ENCODE assay signal across 1 cellular context in the genomic region with DNA sequence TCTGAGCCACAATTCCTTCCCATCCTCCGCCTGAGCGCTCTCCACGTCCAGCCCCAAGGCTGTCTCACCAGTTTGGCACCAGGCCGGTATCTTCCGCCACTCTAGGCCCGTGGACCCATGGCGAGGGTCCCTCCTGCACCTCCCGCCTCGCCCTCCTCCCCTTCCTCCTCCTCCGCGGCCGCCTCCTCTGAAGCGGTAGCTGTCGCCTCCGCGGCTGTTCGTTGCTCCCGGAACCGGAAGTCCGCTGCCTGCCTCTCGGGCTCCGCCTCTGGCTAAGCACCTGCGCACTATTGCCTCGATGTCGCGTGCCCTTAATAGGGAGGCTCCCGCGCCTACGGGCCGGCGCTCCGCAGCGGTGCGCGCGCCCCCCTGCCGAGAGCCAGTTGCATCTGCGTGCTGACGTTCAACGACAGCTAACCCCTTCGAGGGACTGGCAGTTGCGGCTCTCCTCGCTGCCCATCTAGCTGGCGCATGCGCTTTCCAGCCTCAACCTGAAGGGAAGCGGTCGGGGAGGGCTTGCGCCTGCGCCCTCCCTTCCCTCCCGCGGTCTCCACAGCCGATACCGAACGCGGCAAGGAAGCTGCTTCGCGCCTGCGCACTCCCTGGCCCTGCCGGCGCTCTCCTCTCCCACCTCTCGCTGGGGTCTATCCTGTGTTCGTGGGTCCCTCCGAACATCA.
TF ChIP-seq lines count a peak whose summit lies in the region.

A gene with protein sequence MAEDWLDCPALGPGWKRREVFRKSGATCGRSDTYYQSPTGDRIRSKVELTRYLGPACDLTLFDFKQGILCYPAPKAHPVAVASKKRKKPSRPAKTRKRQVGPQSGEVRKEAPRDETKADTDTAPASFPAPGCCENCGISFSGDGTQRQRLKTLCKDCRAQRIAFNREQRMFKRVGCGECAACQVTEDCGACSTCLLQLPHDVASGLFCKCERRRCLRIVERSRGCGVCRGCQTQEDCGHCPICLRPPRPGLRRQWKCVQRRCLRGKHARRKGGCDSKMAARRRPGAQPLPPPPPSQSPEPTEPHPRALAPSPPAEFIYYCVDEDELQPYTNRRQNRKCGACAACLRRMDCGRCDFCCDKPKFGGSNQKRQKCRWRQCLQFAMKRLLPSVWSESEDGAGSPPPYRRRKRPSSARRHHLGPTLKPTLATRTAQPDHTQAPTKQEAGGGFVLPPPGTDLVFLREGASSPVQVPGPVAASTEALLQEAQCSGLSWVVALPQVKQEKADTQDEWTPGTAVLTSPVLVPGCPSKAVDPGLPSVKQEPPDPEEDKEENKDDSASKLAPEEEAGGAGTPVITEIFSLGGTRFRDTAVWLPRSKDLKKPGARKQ (minus strand): TSS at position 229 of the 677 bp plus-strand sequence. CDS start 1,531 bp downstream, outside the sequence.

TF ChIP-seq in SK-N-SH, 30 proteins besides CTCF, POLR2A, EP300 and RAD21 (continued from another document):
- TF ChIP-seq, protein P1, sequence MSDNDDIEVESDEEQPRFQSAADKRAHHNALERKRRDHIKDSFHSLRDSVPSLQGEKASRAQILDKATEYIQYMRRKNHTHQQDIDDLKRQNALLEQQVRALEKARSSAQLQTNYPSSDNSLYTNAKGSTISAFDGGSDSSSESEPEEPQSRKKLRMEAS (IDR thresholded peaks at IDR 0.05; ENCODE audit: low read depth): peak; percentile 85
- TF ChIP-seq, protein P2, sequence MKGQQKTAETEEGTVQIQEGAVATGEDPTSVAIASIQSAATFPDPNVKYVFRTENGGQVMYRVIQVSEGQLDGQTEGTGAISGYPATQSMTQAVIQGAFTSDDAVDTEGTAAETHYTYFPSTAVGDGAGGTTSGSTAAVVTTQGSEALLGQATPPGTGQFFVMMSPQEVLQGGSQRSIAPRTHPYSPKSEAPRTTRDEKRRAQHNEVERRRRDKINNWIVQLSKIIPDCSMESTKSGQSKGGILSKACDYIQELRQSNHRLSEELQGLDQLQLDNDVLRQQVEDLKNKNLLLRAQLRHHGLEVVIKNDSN (IDR thresholded peaks at IDR 0.05; ENCODE audit: borderline replicate concordance, low read depth): peak; percentile 27; the same call in 1 of the 2 replicates
- peak; percentile 99 for TF ChIP-seq GABPA (IDR thresholded peaks at IDR 0.05; ENCODE audit: low read depth)
- TF ChIP-seq SIN3A (IDR thresholded peaks at IDR 0.05; ENCODE audit: borderline replicate concordance, low read depth, low read length): peak; percentile 74; the same call in 1 of the 2 replicates
- TF ChIP-seq NRF1 (IDR thresholded peaks at IDR 0.05; ENCODE audit: low read depth, low read length): peak; percentile 95
- TF ChIP-seq NFIC (IDR thresholded peaks at IDR 0.05; ENCODE audit: borderline replicate concordance): no peak
